Comparison of ENCODE assay signal across 17 cellular contexts in genomic region chr18:6773777-6774176, GRCh38. TPM values are rescaled to one million over a fixed set of nuclear protein-coding genes. Genes with fewer than 3 reads are reported as not detected.
DNase-seq lines count a peak whose midpoint lies in the region; ATAC-seq and TF ChIP-seq lines count a peak whose summit lies in the region.
"Had no signal": no experiment of that assay in that cellular context is flagged by ENCODE, and none has a peak within 500 bp of the region (broad histone marks: within the 10 kb centered on the region; RNA-seq: fewer than 3 reads in every experiment).

No MANE protein-coding gene starts in this region.

- H3K18ac ChIP-seq in H9 (ENCODE audit: insufficient read length, low read depth, low read length) (no peak overlapping the region), mesenchymal stem cell (ENCODE audit: low read depth in 1 of 2, low read length in 2 of 2) (peak overlapping the region in 1 of 2 experiments; percentile 2), trophoblast cell (ENCODE audit: low read length) (no peak overlapping the region)

- ATAC-seq in HG03025 (IDR thresholded peaks at IDR 0.05; ENCODE audit: low FRiP score, unreplicated experiment): no peak
- ATAC-seq in stimulated activated naive CD8-positive, alpha-beta T cell treated with anti-CD3 and anti-CD28 coated beads, Interleukin-15, amount 100 ng/mL, for 72 hours: no peak
- no peak for ATAC-seq in stimulated activated effector memory CD8-positive, alpha-beta T cell treated with anti-CD3 and anti-CD28 coated beads, Interleukin-12 subunit alpha, Interleukin-12 subunit beta, amount 100 ng/mL, for 72 hours
- ATAC-seq: K562 had no signal

- peaks cover 33% of the 10 kb centered on the region in 2 experiments for H3K4me1 Mint-ChIP-seq in H9
- no peaks in the 10 kb centered on the region for H3K4me1 Mint-ChIP-seq in stimulated activated naive CD8-positive, alpha-beta T cell treated with anti-CD3 and anti-CD28 coated beads, Interleukin-15, amount 100 ng/mL, for 72 hours
- H3K4me1 Mint-ChIP-seq in stimulated activated effector memory CD8-positive, alpha-beta T cell treated with anti-CD3 and anti-CD28 coated beads, Interleukin-12 subunit alpha, Interleukin-12 subunit beta, amount 100 ng/mL, for 72 hours: no peaks in the 10 kb centered on the region

- no peak overlapping the region for H3K4me3 Mint-ChIP-seq in H9
- H3K4me3 Mint-ChIP-seq in stimulated activated naive CD8-positive, alpha-beta T cell treated with anti-CD3 and anti-CD28 coated beads, Interleukin-15, amount 100 ng/mL, for 72 hours: no peak overlapping the region
- no peak overlapping the region for H3K4me3 Mint-ChIP-seq in stimulated activated effector memory CD8-positive, alpha-beta T cell treated with anti-CD3 and anti-CD28 coated beads, Interleukin-12 subunit alpha, Interleukin-12 subunit beta, amount 100 ng/mL, for 72 hours

- H3K27ac ChIP-seq in H9 (ENCODE audit: insufficient read length, low read depth, low read length): no peak overlapping the region
- H3K27ac ChIP-seq in SK-N-MC: peak overlapping the region; percentile 65
- H3K27ac ChIP-seq in mesenchymal stem cell (ENCODE audit: low read length, poor library complexity, severe bottlenecking): no peak overlapping the region
- H3K27ac ChIP-seq in trophoblast cell (ENCODE audit: low read depth, low read length): peak overlapping the region; percentile 20
- H3K27ac ChIP-seq: BLaER1, RWPE1 had no signal

- H3K36me3 Mint-ChIP-seq in H9 (ENCODE audit: insufficient read depth in 1 of 3, low read depth in 3 of 3): no peaks in the 10 kb centered on the region
- no peaks in the 10 kb centered on the region for H3K36me3 Mint-ChIP-seq in stimulated activated effector memory CD8-positive, alpha-beta T cell treated with anti-CD3 and anti-CD28 coated beads, Interleukin-12 subunit alpha, Interleukin-12 subunit beta, amount 100 ng/mL, for 72 hours

- H2AFZ ChIP-seq in H9 (ENCODE audit: low read length) (no peak overlapping the region), mesenchymal stem cell (ENCODE audit: low read depth, low read length) (no peak overlapping the region), trophoblast cell (ENCODE audit: insufficient read depth, low read length, poor library complexity) (no peak overlapping the region)

- H3K9ac ChIP-seq in H9 (ENCODE audit: extremely low read depth, insufficient read length, low read length) (no peak overlapping the region), SK-N-MC (ENCODE audit: insufficient read length) (peak overlapping the region; percentile 32), mesenchymal stem cell (ENCODE audit: low read length) (no peak overlapping the region), trophoblast cell (ENCODE audit: low read length) (no peak overlapping the region)
- H3K9ac ChIP-seq: BLaER1 had no signal

- H4K91ac ChIP-seq in H9 (ENCODE audit: insufficient read length, low read depth, low read length) (no peak overlapping the region), mesenchymal stem cell (ENCODE audit: low read length) (no peak overlapping the region), trophoblast cell (ENCODE audit: low read depth, low read length) (peak overlapping the region; percentile 42)

- H3K79me2 ChIP-seq in H9 (ENCODE audit: insufficient read depth, low read length) (no peaks in the 10 kb centered on the region), trophoblast cell (ENCODE audit: control insufficient read depth, insufficient read depth, low read length, poor library complexity) (peaks cover 6% of the 10 kb centered on the region)

- no peak overlapping the region for H3K23ac ChIP-seq in H9 (ENCODE audit: insufficient read length, low read depth, low read length)
- H3K23ac ChIP-seq in mesenchymal stem cell (ENCODE audit: low read length in 2 of 2): no peak overlapping the region
- H3K23ac ChIP-seq in trophoblast cell (ENCODE audit: low read length): no peak overlapping the region

- H2BK120ac ChIP-seq in H9 (ENCODE audit: low read depth, low read length, poor library complexity, severe bottlenecking) (no peak overlapping the region), mesenchymal stem cell (ENCODE audit: low read depth, low read length) (no peak overlapping the region), trophoblast cell (ENCODE audit: insufficient read depth, low read length, poor library complexity) (no peak overlapping the region)

- no peak overlapping the region for H3K14ac ChIP-seq in H9 (ENCODE audit: insufficient read depth, low read length)
- no peak overlapping the region for H3K14ac ChIP-seq in mesenchymal stem cell (ENCODE audit: low read length in 2 of 2)
- no peak overlapping the region for H3K14ac ChIP-seq in trophoblast cell (ENCODE audit: low read length)

- H3K4me3 ChIP-seq in SK-N-MC: peak overlapping the region; percentile 12; the same call in 1 of the 2 replicates
- H3K4me3 ChIP-seq in mesenchymal stem cell (ENCODE audit: insufficient read depth in 1 of 2, low read depth in 1 of 2, low read length in 2 of 2): no peak overlapping the region
- no peak overlapping the region for H3K4me3 ChIP-seq in trophoblast cell (ENCODE audit: low read depth, low read length)
- H3K4me3 ChIP-seq: BLaER1, K562 had no signal

- H3K4me1 ChIP-seq in H9 (ENCODE audit: insufficient read depth, low read length): peaks cover 5% of the 10 kb centered on the region; the same call in 1 of the 2 replicates
- H3K4me1 ChIP-seq in mesenchymal stem cell (ENCODE audit: control insufficient read depth, insufficient read depth, low read depth, low read length): peaks cover 8% of the 10 kb centered on the region
- H3K4me1 ChIP-seq in trophoblast cell (ENCODE audit: control insufficient read depth in 1 of 2, insufficient read depth in 2 of 2, low read length in 2 of 2): peaks cover 14 to 19% of the 10 kb centered on the region in 2 experiments
- H3K4me1 ChIP-seq: BLaER1 had no signal

- H2BK20ac ChIP-seq in H9 (ENCODE audit: low read depth, low read length, poor library complexity, severe bottlenecking): no peak overlapping the region

- H3K56ac ChIP-seq in H9 (ENCODE audit: insufficient read length, low read depth, low read length): no peak overlapping the region

- H4K8ac ChIP-seq in H9 (replicated peaks; ENCODE audit: insufficient read length, low read depth, low read length) (no peak overlapping the region), mesenchymal stem cell (ENCODE audit: low read length) (no peak overlapping the region), trophoblast cell (ENCODE audit: low read depth, low read length) (peak overlapping the region; percentile 42)

- H4K5ac ChIP-seq in H9 (ENCODE audit: insufficient read length, low read depth, low read length): no peak overlapping the region

- H3K9me3 Mint-ChIP-seq in H9: no peaks in the 10 kb centered on the region
- peaks cover 9 to 10% of the 10 kb centered on the region in 2 donors for H3K9me3 Mint-ChIP-seq in stimulated activated naive CD8-positive, alpha-beta T cell treated with anti-CD3 and anti-CD28 coated beads, Interleukin-15, amount 100 ng/mL, for 72 hours
- peaks cover 17% of the 10 kb centered on the region for H3K9me3 Mint-ChIP-seq in stimulated activated effector memory CD8-positive, alpha-beta T cell treated with anti-CD3 and anti-CD28 coated beads, Interleukin-12 subunit alpha, Interleukin-12 subunit beta, amount 100 ng/mL, for 72 hours

- H3K27me3 ChIP-seq in H9 (ENCODE audit: insufficient read depth, low read length) (no peaks in the 10 kb centered on the region), mesenchymal stem cell (ENCODE audit: control insufficient read depth in 1 of 2, insufficient read depth in 1 of 2, low read length in 2 of 2) (no peaks in the 10 kb centered on the region), trophoblast cell (ENCODE audit: insufficient read depth, low read length) (no peaks in the 10 kb centered on the region)
- H3K27me3 ChIP-seq: BLaER1 had no signal

- WGBS in H9 (ENCODE audit: extremely low coverage, insufficient read length, low lambda C conversion rate): no CpG with 5 or more reads among the region's 2 CpGs
- 73% methylated on average over 2 of the region's 2 CpGs for WGBS in mesenchymal stem cell
- no CpG with 5 or more reads among the region's 2 CpGs for WGBS in trophoblast cell (ENCODE audit: extremely low coverage, insufficient coverage, insufficient read length)

- TF ChIP-seq CTCF in H9 (conservative IDR thresholded peaks at IDR 0.05): no peak

- H3K4ac ChIP-seq in H9 (ENCODE audit: low read depth, low read length): no peak overlapping the region
- peak overlapping the region in 1 of 2 experiments; percentile 15 for H3K4ac ChIP-seq in mesenchymal stem cell (ENCODE audit: low read depth in 1 of 2, low read length in 2 of 2)
- peak overlapping the region; percentile 19 for H3K4ac ChIP-seq in trophoblast cell (ENCODE audit: low read depth, low read length)

- H3K79me1 ChIP-seq in H9 (ENCODE audit: insufficient read depth, low read depth, low read length, poor library complexity, severe bottlenecking) (no peaks in the 10 kb centered on the region), mesenchymal stem cell (replicated peaks; ENCODE audit: low read length, poor library complexity, severe bottlenecking) (peaks cover 4% of the 10 kb centered on the region), trophoblast cell (ENCODE audit: low read length) (peaks cover 7% of the 10 kb centered on the region)

- H3K9me3 ChIP-seq in H9 (ENCODE audit: control insufficient read depth, low read depth, low read length) (no peaks in the 10 kb centered on the region), SK-N-MC (ENCODE audit: low read depth, low read length) (no peaks in the 10 kb centered on the region), mesenchymal stem cell (ENCODE audit: control insufficient read depth, low read length) (no peaks in the 10 kb centered on the region), trophoblast cell (ENCODE audit: insufficient read depth, low read depth, low read length) (no peaks in the 10 kb centered on the region)
- H3K9me3 ChIP-seq: BLaER1 had no signal

- H2BK5ac ChIP-seq in H9 (ENCODE audit: insufficient read length, low read length) (no peak overlapping the region), mesenchymal stem cell (ENCODE audit: low read depth, low read length, poor library complexity, severe bottlenecking) (no peak overlapping the region), trophoblast cell (ENCODE audit: low read depth, low read length, poor library complexity) (no peak overlapping the region)

- no peaks in the 10 kb centered on the region for H4K20me1 ChIP-seq in H9 (ENCODE audit: control insufficient read depth, insufficient read depth, insufficient read length)
- H4K20me1 ChIP-seq: BLaER1 had no signal

- peak overlapping the region; percentile 9 for H4K12ac ChIP-seq in trophoblast cell (ENCODE audit: low read depth, low read length)

- no peak overlapping the region for H3K4me2 ChIP-seq in H9 (ENCODE audit: insufficient read depth, insufficient read length, low read length)
- no peak overlapping the region for H3K4me2 ChIP-seq in mesenchymal stem cell (ENCODE audit: low read length, poor library complexity, severe bottlenecking)
- peak overlapping the region; percentile 6 for H3K4me2 ChIP-seq in trophoblast cell (ENCODE audit: low read length)
- H3K4me2 ChIP-seq: BLaER1 had no signal

- H2AK5ac ChIP-seq in H9 (ENCODE audit: insufficient read length, low read length) (no peak overlapping the region), mesenchymal stem cell (ENCODE audit: low read length, severe bottlenecking) (peak overlapping the region; percentile 19), trophoblast cell (ENCODE audit: low read length) (no peak overlapping the region)

- no peaks in the 10 kb centered on the region for H3K27me3 Mint-ChIP-seq in H9 (ENCODE audit: low read depth)
- H3K27me3 Mint-ChIP-seq in stimulated activated naive CD8-positive, alpha-beta T cell treated with anti-CD3 and anti-CD28 coated beads, Interleukin-15, amount 100 ng/mL, for 72 hours: no peaks in the 10 kb centered on the region

- H3T11ph ChIP-seq in H9 (ENCODE audit: low read length): no peak overlapping the region

- H2BK15ac ChIP-seq in H9 (ENCODE audit: low read depth, low read length): no peak overlapping the region
- no peak overlapping the region for H2BK15ac ChIP-seq in mesenchymal stem cell (ENCODE audit: low read depth, poor library complexity, severe bottlenecking)

- no peak overlapping the region for H2BK12ac ChIP-seq in H9 (ENCODE audit: insufficient read length, low read depth, low read length)
- H2BK12ac ChIP-seq in mesenchymal stem cell (ENCODE audit: low read length in 2 of 2): peak overlapping the region in 1 of 2 experiments; percentile 63
- no peak overlapping the region for H2BK12ac ChIP-seq in trophoblast cell (ENCODE audit: low read length)

- H3K36me3 ChIP-seq in SK-N-MC (ENCODE audit: insufficient read depth, low read length): no peaks in the 10 kb centered on the region
- no peaks in the 10 kb centered on the region for H3K36me3 ChIP-seq in mesenchymal stem cell (ENCODE audit: control insufficient read depth in 1 of 2, insufficient read depth in 2 of 2, low read depth in 1 of 2, low read length in 2 of 2)
- H3K36me3 ChIP-seq in trophoblast cell (ENCODE audit: control insufficient read depth in 1 of 2, insufficient read depth in 2 of 2, low read length in 2 of 2): no peaks in the 10 kb centered on the region
- H3K36me3 ChIP-seq: BLaER1 had no signal

- H3K27ac Mint-ChIP-seq in H9: peak overlapping the region; percentile 30 to 68 (median 65); a peak in 4 of 7 replicates
- peak overlapping the region in 1 of 2 donors; percentile 22 for H3K27ac Mint-ChIP-seq in stimulated activated naive CD8-positive, alpha-beta T cell treated with anti-CD3 and anti-CD28 coated beads, Interleukin-15, amount 100 ng/mL, for 72 hours
- H3K27ac Mint-ChIP-seq in stimulated activated effector memory CD8-positive, alpha-beta T cell treated with anti-CD3 and anti-CD28 coated beads, Interleukin-12 subunit alpha, Interleukin-12 subunit beta, amount 100 ng/mL, for 72 hours: no peak overlapping the region

- no peak for DNase-seq in H9
- no peak for DNase-seq in SK-N-MC (ENCODE audit: low read depth, low spot score)
- DNase-seq in mesenchymal stem cell: no peak
- DNase-seq in trophoblast cell: no peak
- no peak for DNase-seq in stimulated activated naive CD8-positive, alpha-beta T cell treated with anti-CD3 and anti-CD28 coated beads, Interleukin-15, amount 100 ng/mL, for 72 hours
- no peak for DNase-seq in stimulated activated effector memory CD8-positive, alpha-beta T cell treated with anti-CD3 and anti-CD28 coated beads, Interleukin-12 subunit alpha, Interleukin-12 subunit beta, amount 100 ng/mL, for 72 hours (ENCODE audit: low spot score in 2 of 2)
- DNase-seq: H7; NCI-H1694; NCI-H2107; NCI-H226; NCI-H526; NK-92 treated with Interleukin-12 subunit alpha and Interleukin-12 subunit beta, amount 100 ng/mL, for 24 hours; OCI-M1 had no signal

- no peaks in the 10 kb centered on the region for H3K23me2 ChIP-seq in H9 (ENCODE audit: insufficient read length, low read depth, low read length, poor library complexity, severe bottlenecking)

RNA-seq across cellular contexts. Expression of gene ARHGAP28, which starts 44.3 kb away (rescaled TPM):
- total RNA-seq in H9 (2021): 7.9 and 9.2 TPM in 2 replicates
- 8.3 TPM for polyA plus RNA-seq in mesenchymal stem cell (2013, experiment 1 of 2)
- 8.3 TPM for polyA plus RNA-seq in mesenchymal stem cell (2013, experiment 2 of 2)
- polyA plus RNA-seq in trophoblast cell (2013): 33.3 and 36.5 TPM in 2 replicates

Comparison
In these comparisons a context has a peak if more than half of its experiments do, and no peak if none do; other contexts are left out.
1. H3K27ac ChIP-seq: peak in SK-N-MC (single experiment) and trophoblast cell (single experiment); none in H9 (single experiment) and mesenchymal stem cell (single experiment).